8 cellular contexts compared by ENCODE assay signal in the genomic region with DNA sequence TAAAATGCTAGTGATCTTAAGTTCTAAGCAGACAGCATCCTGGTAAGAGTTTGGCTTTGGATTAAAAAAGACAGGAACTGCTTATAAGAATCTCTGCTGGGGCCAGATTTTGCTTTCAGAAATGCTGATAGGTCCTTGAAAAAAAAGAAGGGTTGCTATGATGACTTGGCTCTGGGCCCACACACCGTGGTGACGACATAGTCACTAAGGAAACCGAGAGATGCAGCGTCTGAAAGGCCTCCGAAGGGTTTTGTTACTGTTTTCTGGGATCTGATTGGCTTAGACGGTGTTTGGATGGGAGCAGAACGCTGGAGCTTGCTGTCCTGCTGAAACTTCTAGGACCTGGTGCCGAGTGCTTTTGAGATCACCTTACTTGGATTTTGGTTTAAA. TPM values are rescaled to one million over a fixed set of nuclear protein-coding genes. Genes with fewer than 3 reads are reported as not detected.
DNase-seq lines count a peak whose midpoint lies in the region; ATAC-seq and TF ChIP-seq lines count a peak whose summit lies in the region.

No MANE protein-coding gene starts in this region.

- peaks cover 43% of the 10 kb centered on the region for H3K36me3 Mint-ChIP-seq in activated T-helper 17 cell treated with anti-CD3 and anti-CD28 coated beads, Interleukin-2, amount 50 U/mL, for 72 hours (ENCODE audit: low read depth)

- H3K4me3 ChIP-seq in fibroblast of pulmonary artery (replicated peaks; ENCODE audit: low read depth, low read length) (peak overlapping the region; percentile 15), subcutaneous abdominal adipose tissue (ENCODE audit: low read depth in 1 of 5, low read length in 5 of 5) (peak overlapping the region in 2 of 5 donors; percentile 19 to 29)

- ATAC-seq in HG03095 (IDR thresholded peaks at IDR 0.05; ENCODE audit: unreplicated experiment) = peak; percentile 53
- ATAC-seq in activated T-helper 17 cell treated with anti-CD3 and anti-CD28 coated beads, Interleukin-2, amount 50 U/mL, for 72 hours (replicated peaks) = peak; percentile 82
- no peak for ATAC-seq in GM19023 (IDR thresholded peaks at IDR 0.05; ENCODE audit: unreplicated experiment)

- peak; percentile 48 for DNase-seq in ELF-1 (ENCODE audit: low read depth, low spot score)
- DNase-seq in NOMO-1 treated with dmso at 0.1 percent for 144 hours (lab: John Stamatoyannopoulos, UW; ENCODE audit: unreplicated experiment) = peak; percentile 59
- DNase-seq in fibroblast of pulmonary artery (ENCODE audit: low read depth) = peak; percentile 98
- DNase-seq in occipital lobe (lab: John Stamatoyannopoulos, UW) = peak; percentile 37

- H3K4me1 ChIP-seq in subcutaneous abdominal adipose tissue (ENCODE audit: control insufficient read depth in 5 of 5, insufficient read depth in 5 of 5, low read length in 5 of 5) = peaks cover 0 to 27% (median 22%) of the 10 kb centered on the region in 5 donors

- no peak for TF ChIP-seq CTCF in fibroblast of pulmonary artery (IDR thresholded peaks at IDR 0.05; ENCODE audit: low read length, missing control alignments)

- no peaks in the 10 kb centered on the region for H3K27me3 Mint-ChIP-seq in activated T-helper 17 cell treated with anti-CD3 and anti-CD28 coated beads, Interleukin-2, amount 50 U/mL, for 72 hours

- H3K9me3 Mint-ChIP-seq in activated T-helper 17 cell treated with anti-CD3 and anti-CD28 coated beads, Interleukin-2, amount 50 U/mL, for 72 hours = no peaks in the 10 kb centered on the region

- peak overlapping the region; percentile 63 for H3K27ac ChIP-seq in subcutaneous abdominal adipose tissue (ENCODE audit: low read depth, low read length)

- peaks cover 41% of the 10 kb centered on the region for H3K4me1 Mint-ChIP-seq in activated T-helper 17 cell treated with anti-CD3 and anti-CD28 coated beads, Interleukin-2, amount 50 U/mL, for 72 hours

- H3K27ac Mint-ChIP-seq in activated T-helper 17 cell treated with anti-CD3 and anti-CD28 coated beads, Interleukin-2, amount 50 U/mL, for 72 hours = peak overlapping the region; percentile 98

- H3K27me3 ChIP-seq in subcutaneous abdominal adipose tissue (ENCODE audit: control insufficient read depth in 5 of 5, insufficient read depth in 4 of 5, low read length in 5 of 5) = no peaks in the 10 kb centered on the region

- H3K4me3 Mint-ChIP-seq in activated T-helper 17 cell treated with anti-CD3 and anti-CD28 coated beads, Interleukin-2, amount 50 U/mL, for 72 hours = peak overlapping the region; percentile 80

- H3K9me3 ChIP-seq in subcutaneous abdominal adipose tissue (ENCODE audit: control insufficient read depth in 5 of 5, low read length in 5 of 5) = no peaks in the 10 kb centered on the region

- H3K9ac ChIP-seq in subcutaneous abdominal adipose tissue (ENCODE audit: low read length in 5 of 5) = peak overlapping the region in 2 of 5 donors; percentile 35 to 39

- peaks cover 0 to 10% (median 9%) of the 10 kb centered on the region in 5 donors for H3K36me3 ChIP-seq in subcutaneous abdominal adipose tissue (ENCODE audit: control insufficient read depth in 5 of 5, insufficient read depth in 5 of 5, low read length in 5 of 5)

RNA-seq across cellular contexts. Expression of a gene that starts 8.4 kb away (rescaled TPM):
- 10 to 100 TPM; 64.3 to 99.4 TPM for total RNA-seq in activated T-helper 17 cell treated with anti-CD3 and anti-CD28 coated beads, Interleukin-2, amount 50 U/mL, for 72 hours
- 6.2 TPM for total RNA-seq in occipital lobe

RNA-seq across cellular contexts. Expression of a gene that starts 33.4 kb away (rescaled TPM):
- total RNA-seq in activated T-helper 17 cell treated with anti-CD3 and anti-CD28 coated beads, Interleukin-2, amount 50 U/mL, for 72 hours = not detected
- total RNA-seq in occipital lobe = not detected

Comparison
In these comparisons a context has a peak if more than half of its experiments do, and no peak if none do; other contexts are left out.
1. DNase-seq: peak in every context shown above with its lines; median percentile 98 in fibroblast of pulmonary artery; 59 in NOMO-1 treated with dmso at 0.1 percent for 144 hours; 48 in ELF-1; 37 in occipital lobe.